ENCODE assay signal across 10 cellular contexts in genomic region chr16:69190046-69190588, GRCh38. TPM values are rescaled to one million over a fixed set of nuclear protein-coding genes. Genes with fewer than 3 reads are reported as not detected.
A peak's percentile ranks its signal among the peaks of the same experiment; 100 is the strongest.
DNase-seq lines count a peak whose midpoint lies in the region; ATAC-seq and TF ChIP-seq lines count a peak whose summit lies in the region.
"Had no signal": no experiment of that assay in that cellular context is flagged by ENCODE, and none has a peak within 500 bp of the region (broad histone marks: within the 10 kb centered on the region; RNA-seq: fewer than 3 reads in every experiment).

No MANE protein-coding gene starts in this region.

- H3K27me3 Mint-ChIP-seq in T-helper 17 cell (no peaks in the 10 kb centered on the region), CD14-positive monocyte (ENCODE audit: low read depth in 3 of 3) (peaks cover 29 to 65% (median 36%) of the 10 kb centered on the region in 3 donors)

- BruUV-seq in mammary epithelial cell (replicated peaks; lab: Mats Ljungman, UMichigan): no TSS peak

- H3K9me2 ChIP-seq in hepatocyte (replicated peaks; ENCODE audit: insufficient read depth): no peaks in the 10 kb centered on the region

- H2AFZ ChIP-seq in mammary epithelial cell (ENCODE audit: low read depth, low read length) (no peak overlapping the region), hepatocyte (no peak overlapping the region)

- H3K4me1 ChIP-seq in mammary epithelial cell (ENCODE audit: insufficient read depth, low read length) (peaks cover 32% of the 10 kb centered on the region), breast epithelium (peaks cover 0 to 5% of the 10 kb centered on the region in 2 donors), hepatocyte (ENCODE audit: insufficient read depth) (peaks cover 13% of the 10 kb centered on the region)

- H3K4me2 ChIP-seq in mammary epithelial cell (ENCODE audit: insufficient read depth, low read depth, low read length): peak overlapping the region; percentile 46
- H3K4me2 ChIP-seq in hepatocyte: peak overlapping the region; percentile 84

- peaks cover 4% of the 10 kb centered on the region for H3K36me3 Mint-ChIP-seq in T-helper 17 cell (ENCODE audit: low read depth)
- peaks cover 0 to 5% of the 10 kb centered on the region in 2 donors for H3K36me3 Mint-ChIP-seq in CD14-positive monocyte

- ATAC-seq in T-helper 17 cell (no peak), GM21360 (IDR thresholded peaks at IDR 0.05; ENCODE audit: unreplicated experiment) (no peak)

- DNase-seq in mammary epithelial cell (no peak), breast epithelium (ENCODE audit: low spot score in 2 of 2) (no peak), T-helper 17 cell (no peak), hepatocyte (ENCODE audit: low spot score) (no peak), CD14-positive monocyte (ENCODE audit: low spot score) (no peak), WERI-Rb-1 (no peak)
- no peak for DNase-seq in activated CD8-positive, alpha-beta memory T cell treated with anti-CD3 and anti-CD28 coated beads, Interleukin-2, amount 50 U/mL, for 4 hours
- DNase-seq: activated CD4-positive, alpha-beta T cell treated with anti-CD3 and anti-CD28 coated beads for 4 hours; activated gamma-delta T cell had no signal

- peak overlapping the region; percentile 52 for H3K4me3 Mint-ChIP-seq in T-helper 17 cell
- H3K4me3 Mint-ChIP-seq in CD14-positive monocyte: peak overlapping the region in 1 of 2 donors; percentile 92

- TF ChIP-seq CTCF in mammary epithelial cell (conservative IDR thresholded peaks at IDR 0.05 in 1 of 2, IDR thresholded peaks at IDR 0.05 in 1 of 2; ENCODE audit: extremely low read depth in 1 of 2, insufficient read depth in 1 of 2, low read depth in 1 of 2, low read length in 2 of 2) (no peak), breast epithelium (IDR thresholded peaks at IDR 0.05) (no peak), hepatocyte (IDR thresholded peaks at IDR 0.05; ENCODE audit: poor library complexity) (no peak), CD14-positive monocyte (IDR thresholded peaks at IDR 0.05) (no peak), WERI-Rb-1 (IDR thresholded peaks at IDR 0.05; ENCODE audit: low read depth, low read length) (no peak)

- dilution Hi-C loops in mammary epithelial cell (cut with HindIII; ENCODE audit: low sequenced_read_pairs): loop anchor here (5.0 kb wide), 1 partner anchor 37 kb away; no protein-coding TSS in a partner anchor

- H3K9me3 ChIP-seq in mammary epithelial cell (replicated peaks; ENCODE audit: insufficient read depth, low read length) (no peaks in the 10 kb centered on the region), breast epithelium (no peaks in the 10 kb centered on the region), T-helper 17 cell (ENCODE audit: control insufficient read depth, low read length, poor library complexity, severe bottlenecking) (no peaks in the 10 kb centered on the region), hepatocyte (ENCODE audit: low read depth) (no peaks in the 10 kb centered on the region), WERI-Rb-1 (ENCODE audit: severe bottlenecking) (no peaks in the 10 kb centered on the region)

- H3K36me3 ChIP-seq in mammary epithelial cell (ENCODE audit: insufficient read depth, low read length) (no peaks in the 10 kb centered on the region), breast epithelium (no peaks in the 10 kb centered on the region), hepatocyte (replicated peaks; ENCODE audit: insufficient read depth, low read depth) (no peaks in the 10 kb centered on the region), WERI-Rb-1 (peaks cover 3% of the 10 kb centered on the region; the same call in 1 of the 2 replicates)

- in situ Hi-C loops in mammary epithelial cell (cut with MboI; ENCODE audit: low sequenced_read_pairs in 2 of 2): no loop called here

- H3K4me1 Mint-ChIP-seq in T-helper 17 cell: peaks cover 38% of the 10 kb centered on the region
- H3K4me1 Mint-ChIP-seq in CD14-positive monocyte: peaks cover 34% of the 10 kb centered on the region

- H3K27ac ChIP-seq in mammary epithelial cell (ENCODE audit: insufficient read depth, low read depth, low read length): no peak overlapping the region
- no peak overlapping the region for H3K27ac ChIP-seq in breast epithelium
- H3K27ac ChIP-seq in hepatocyte: no peak overlapping the region
- H3K27ac ChIP-seq in WERI-Rb-1: no peak overlapping the region

- no peaks in the 10 kb centered on the region for H3K27me3 ChIP-seq in mammary epithelial cell (ENCODE audit: insufficient read depth, low read length)
- no peaks in the 10 kb centered on the region for H3K27me3 ChIP-seq in breast epithelium
- H3K27me3 ChIP-seq in hepatocyte: no peaks in the 10 kb centered on the region
- H3K27me3 ChIP-seq in WERI-Rb-1 (ENCODE audit: insufficient read depth, low read depth, severe bottlenecking): no peaks in the 10 kb centered on the region

- H3K9ac ChIP-seq in mammary epithelial cell (ENCODE audit: insufficient read depth, low read length): no peak overlapping the region

- H3K4me3 ChIP-seq in mammary epithelial cell (replicated peaks in 1 of 3; ENCODE audit: insufficient read depth in 1 of 3, low read depth in 2 of 3, low read length in 3 of 3): no peak overlapping the region
- H3K4me3 ChIP-seq in breast epithelium: no peak overlapping the region
- no peak overlapping the region for H3K4me3 ChIP-seq in hepatocyte
- no peak overlapping the region for H3K4me3 ChIP-seq in WERI-Rb-1 (ENCODE audit: low read depth, low read length)

- H3K27ac Mint-ChIP-seq in T-helper 17 cell: no peak overlapping the region
- H3K27ac Mint-ChIP-seq in CD14-positive monocyte: no peak overlapping the region

- 79% methylated on average over 2 of the region's 2 CpGs for WGBS in mammary epithelial cell (ENCODE audit: low coverage, missing lambda C conversion rate)
- WGBS in hepatocyte (ENCODE audit: low lambda C conversion rate, missing lambda C conversion rate): 83% methylated on average over 2 of the region's 2 CpGs

- CTCF ChIA-PET in mammary epithelial cell (lab: Charles Lee; ENCODE audit: low non-redundant PET): no interaction called here

- no peak for TF ChIP-seq POLR2A in breast epithelium (IDR thresholded peaks at IDR 0.05)

- H3K79me2 ChIP-seq in mammary epithelial cell (ENCODE audit: insufficient read depth, low read length) (peaks cover 71% of the 10 kb centered on the region), hepatocyte (peaks cover 76% of the 10 kb centered on the region)

- peaks cover 0 to 8% (median 0%) of the 10 kb centered on the region in 7 donors for H3K9me3 Mint-ChIP-seq in CD14-positive monocyte

- intact Hi-C loops in mammary epithelial cell (cut with micrococcal nuclease): no loop called here
- intact Hi-C loops in breast epithelium (cut with DNase I; ENCODE audit: low total_unique reads): no loop called here
- intact Hi-C loops in CD14-positive monocyte (cut with micrococcal nuclease): no loop called here

- H4K20me1 ChIP-seq in mammary epithelial cell (ENCODE audit: insufficient read depth, low read length) (no peaks in the 10 kb centered on the region), hepatocyte (ENCODE audit: insufficient read depth, poor library complexity, severe bottlenecking) (peaks cover 12% of the 10 kb centered on the region)

RNA-seq across cellular contexts. Expression of gene SNTB2, which starts 3.2 kb away (rescaled TPM):
- total RNA-seq in mammary epithelial cell (10 to 100 TPM; 20.3 to 31.2 TPM), breast epithelium (10 to 100 TPM; 29.8 to 78.1 (median 36.6) TPM), T-helper 17 cell (10 to 100 TPM; 15.5 to 17.9 TPM), hepatocyte (19.5 and 21.5 TPM in 2 replicates)
- polyA plus RNA-seq in mammary epithelial cell (16.1 TPM), hepatocyte (36.7 and 46.3 TPM in 2 replicates), CD14-positive monocyte (1 to 10 TPM; 1.2 to 6.0 TPM)
- 39.2 TPM for polyA minus RNA-seq in mammary epithelial cell

RNA-seq across cellular contexts. Expression of gene UTP4, which starts 57.7 kb away (rescaled TPM):
- total RNA-seq in mammary epithelial cell (10 to 100 TPM; 27.5 to 94.7 TPM), breast epithelium (10 to 100 TPM; 24.6 to 34.1 (median 33.9) TPM), T-helper 17 cell (10 to 100 TPM; 29.4 to 47.2 TPM), hepatocyte (12.7 and 21.6 TPM in 2 replicates)
- polyA plus RNA-seq in mammary epithelial cell (105 TPM), hepatocyte (41.4 and 43.0 TPM in 2 replicates), CD14-positive monocyte (10 to 100 TPM; 19.6 to 27.8 TPM)
- polyA minus RNA-seq in mammary epithelial cell: 189 TPM

RNA-seq across cellular contexts. Expression of gene CHTF8, which starts 57.7 kb away (rescaled TPM):
- 100 to 1,000 TPM in 1 of 2 donors, 10 to 100 TPM in 1; 48.2 to 132 TPM for total RNA-seq in mammary epithelial cell
- polyA plus RNA-seq in mammary epithelial cell: 117 TPM
- 224 TPM for polyA minus RNA-seq in mammary epithelial cell
- total RNA-seq in breast epithelium: 10 to 100 TPM; 54.1 to 85.8 (median 71.2) TPM
- 10 to 100 TPM; 66.1 to 68.5 TPM for total RNA-seq in T-helper 17 cell
- total RNA-seq in hepatocyte: 80.0 and 121 TPM in 2 replicates
- polyA plus RNA-seq in hepatocyte: 67.8 and 83.6 TPM in 2 replicates
- 100 to 1,000 TPM; 158 to 172 TPM for polyA plus RNA-seq in CD14-positive monocyte
